ENCODE assay signal across 9 cellular contexts in the genomic region with DNA sequence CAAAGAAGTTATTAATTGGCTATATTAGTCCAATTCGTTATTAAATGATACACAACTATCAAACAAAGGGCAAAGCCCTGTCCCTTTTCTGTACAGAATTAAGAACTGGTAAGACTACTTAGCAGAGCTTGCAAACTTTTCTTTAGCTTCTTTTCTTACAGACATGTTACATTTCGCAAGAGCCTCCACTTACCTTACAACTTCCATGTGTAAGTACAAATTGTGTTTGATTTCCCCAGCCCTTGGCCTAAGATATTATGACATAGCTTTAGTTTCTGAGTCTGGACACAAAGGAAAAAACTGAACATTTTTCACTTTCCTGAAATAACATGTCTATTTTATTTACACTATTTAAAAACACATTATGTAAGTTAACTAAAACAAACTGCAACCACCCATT. TPM values are rescaled to one million over a fixed set of nuclear protein-coding genes. Genes with fewer than 3 reads are reported as not detected.
DNase-seq lines count a peak whose midpoint lies in the region; FAIRE-seq and TF ChIP-seq lines count a peak whose summit lies in the region.
"Had no signal": no experiment of that assay in that cellular context is flagged by ENCODE, and none has a peak within 500 bp of the region (broad histone marks: within the 10 kb centered on the region; RNA-seq: fewer than 3 reads in every experiment).

No MANE protein-coding gene starts in this region.

- H3K4me3 Mint-ChIP-seq in activated CD4-positive, alpha-beta T cell treated with anti-CD3 and anti-CD28 coated beads, Interleukin-2, amount 10 ng/mL, durations not matched to agents 7 days and 5 days: peak overlapping the region; percentile 100

- H3K9me3 ChIP-seq in liver (ENCODE audit: control insufficient read depth in 4 of 4, low read length in 3 of 4) (no peaks in the 10 kb centered on the region), thymus (ENCODE audit: control insufficient read depth) (no peaks in the 10 kb centered on the region)

- TF ChIP-seq CTCF in liver (IDR thresholded peaks at IDR 0.05; ENCODE audit: low read depth, low read length, missing input control): no peak

- H3K36me3 Mint-ChIP-seq in activated CD4-positive, alpha-beta T cell treated with anti-CD3 and anti-CD28 coated beads, Interleukin-2, amount 10 ng/mL, durations not matched to agents 7 days and 5 days (ENCODE audit: low read depth): peaks cover 8% of the 10 kb centered on the region

- H3K27me3 ChIP-seq in liver (ENCODE audit: control insufficient read depth in 4 of 4, insufficient read depth in 4 of 4, low read length in 3 of 4) (no peaks in the 10 kb centered on the region), thymus (ENCODE audit: control insufficient read depth, insufficient read depth) (no peaks in the 10 kb centered on the region)

- 18% methylated on average over 2 of the region's 2 CpGs for WGBS in liver
- 89% methylated on average over 2 of the region's 2 CpGs for WGBS in thymus

- POLR2A ChIA-PET in activated CD4-positive, alpha-beta T cell treated with anti-CD3 and anti-CD28 coated beads, Interleukin-2, amount 10 ng/mL, durations not matched to agents 7 days and 5 days (lab: Charles Lee): no interaction called here

- CTCF ChIA-PET in activated CD4-positive, alpha-beta T cell treated with anti-CD3 and anti-CD28 coated beads, Interleukin-2, amount 10 ng/mL, durations not matched to agents 7 days and 5 days (lab: Charles Lee): interaction anchor here (0.9 to 3.0 kb wide), 2 partner anchors 13 to 52 kb away, joined by 3 to 22 read pairs; a partner anchor contains a TSS

- no peak for FAIRE-seq in urothelium cell line (lab: Jason Lieb, UNC)

- DNase-seq in activated CD4-positive, alpha-beta T cell treated with anti-CD3 and anti-CD28 coated beads, Interleukin-2, amount 10 ng/mL, durations not matched to agents 7 days and 5 days: no peak
- no peak for DNase-seq in activated CD4-positive, alpha-beta T cell treated with anti-CD3 and anti-CD28 coated beads for 1 hour
- DNase-seq in amniotic epithelial cell (ENCODE audit: low read depth) (peak; percentile 67), urothelium cell line (ENCODE audit: low spot score) (no peak), NCI-H1436 treated with DMSO at 0.1 percent for 48 hours (lab: John Stamatoyannopoulos, UW) (no peak), epidermal melanocyte (ENCODE audit: insufficient read length, low spot score) (no peak)
- DNase-seq: DMS79 had no signal

- peak overlapping the region; percentile 96 to 98 for H3K9ac ChIP-seq in liver (ENCODE audit: low read depth in 1 of 2, low read length in 2 of 2)

- H3K27me3 Mint-ChIP-seq in activated CD4-positive, alpha-beta T cell treated with anti-CD3 and anti-CD28 coated beads, Interleukin-2, amount 10 ng/mL, durations not matched to agents 7 days and 5 days: no peaks in the 10 kb centered on the region

- H3K4me3 ChIP-seq in liver (ENCODE audit: low read depth in 1 of 3, low read length in 3 of 3) (peak overlapping the region; percentile 64 to 97 (median 90)), thymus (ENCODE audit: low read length) (peak overlapping the region; percentile 4)

- no peaks in the 10 kb centered on the region for H3K36me3 ChIP-seq in liver (ENCODE audit: control insufficient read depth in 4 of 4, insufficient read depth in 3 of 4, low read depth in 1 of 4, low read length in 3 of 4)
- no peaks in the 10 kb centered on the region for H3K36me3 ChIP-seq in thymus (ENCODE audit: control insufficient read depth, insufficient read depth)

- peaks cover 47% of the 10 kb centered on the region for H3K4me1 Mint-ChIP-seq in activated CD4-positive, alpha-beta T cell treated with anti-CD3 and anti-CD28 coated beads, Interleukin-2, amount 10 ng/mL, durations not matched to agents 7 days and 5 days

- no peaks in the 10 kb centered on the region for H3K9me3 Mint-ChIP-seq in activated CD4-positive, alpha-beta T cell treated with anti-CD3 and anti-CD28 coated beads, Interleukin-2, amount 10 ng/mL, durations not matched to agents 7 days and 5 days

- H3K27ac Mint-ChIP-seq in activated CD4-positive, alpha-beta T cell treated with anti-CD3 and anti-CD28 coated beads, Interleukin-2, amount 10 ng/mL, durations not matched to agents 7 days and 5 days: no peak overlapping the region

- H3K4me1 ChIP-seq in liver (ENCODE audit: control insufficient read depth in 4 of 4, insufficient read depth in 4 of 4, low read length in 3 of 4) (peaks cover 3 to 40% (median 31%) of the 10 kb centered on the region in 4 donors), thymus (ENCODE audit: control insufficient read depth, insufficient read depth, low read length) (peaks cover 13% of the 10 kb centered on the region)

- TF ChIP-seq RAD21 in liver (IDR thresholded peaks at IDR 0.05): no peak

- peak overlapping the region; percentile 88 to 94 for H3K27ac ChIP-seq in liver (ENCODE audit: low read depth in 1 of 2, low read length in 2 of 2)
- no peak overlapping the region for H3K27ac ChIP-seq in thymus (ENCODE audit: low read depth)

TF ChIP-seq in liver, 16 proteins besides CTCF, POLR2A, EP300 and RAD21:
- TF ChIP-seq HNF4G (IDR thresholded peaks at IDR 0.05): no peak
- TF ChIP-seq EGR1 (IDR thresholded peaks at IDR 0.05; ENCODE audit: low read depth in 2 of 2): no peak
- no peak for TF ChIP-seq FOXA2 (IDR thresholded peaks at IDR 0.05)
- no peak for TF ChIP-seq YY1 (IDR thresholded peaks at IDR 0.05)
- no peak for TF ChIP-seq JUND (IDR thresholded peaks at IDR 0.05)
- TF ChIP-seq GABPA (IDR thresholded peaks at IDR 0.05 in 1 of 2, conservative IDR thresholded peaks at IDR 0.05 in 1 of 2): no peak
- TF ChIP-seq, protein P1, sequence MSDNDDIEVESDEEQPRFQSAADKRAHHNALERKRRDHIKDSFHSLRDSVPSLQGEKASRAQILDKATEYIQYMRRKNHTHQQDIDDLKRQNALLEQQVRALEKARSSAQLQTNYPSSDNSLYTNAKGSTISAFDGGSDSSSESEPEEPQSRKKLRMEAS (IDR thresholded peaks at IDR 0.05): no peak
- TF ChIP-seq FOXA1 (IDR thresholded peaks at IDR 0.05): no peak
- TF ChIP-seq NR2F2 (IDR thresholded peaks at IDR 0.05): no peak
- TF ChIP-seq RXRA (IDR thresholded peaks at IDR 0.05): no peak
- TF ChIP-seq TAF1 (conservative IDR thresholded peaks at IDR 0.05): no peak
- TF ChIP-seq, protein P2, sequence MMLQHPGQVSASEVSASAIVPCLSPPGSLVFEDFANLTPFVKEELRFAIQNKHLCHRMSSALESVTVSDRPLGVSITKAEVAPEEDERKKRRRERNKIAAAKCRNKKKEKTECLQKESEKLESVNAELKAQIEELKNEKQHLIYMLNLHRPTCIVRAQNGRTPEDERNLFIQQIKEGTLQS (IDR thresholded peaks at IDR 0.05): no peak
- no peak for TF ChIP-seq SP1 (IDR thresholded peaks at IDR 0.05)
TF ChIP-seq in liver: peak in this region for 0.

RNA-seq across cellular contexts. Expression of a gene that starts 1.7 kb away (rescaled TPM):
- 10 to 100 TPM; 28.6 to 43.0 TPM for total RNA-seq in activated CD4-positive, alpha-beta T cell treated with anti-CD3 and anti-CD28 coated beads, Interleukin-2, amount 10 ng/mL, durations not matched to agents 7 days and 5 days
- 10 to 100 TPM in 1 of 2 donors, 1 to 10 TPM in 1; 5.3 to 14.5 TPM for total RNA-seq in liver
- polyA plus RNA-seq in liver (10 to 100 TPM in 1 of 2 donors, 1 to 10 TPM in 1; 5.6 to 14.1 TPM), thymus (15.8 TPM)

RNA-seq across cellular contexts. Expression of a gene that starts 51.4 kb away (rescaled TPM):
- total RNA-seq in activated CD4-positive, alpha-beta T cell treated with anti-CD3 and anti-CD28 coated beads, Interleukin-2, amount 10 ng/mL, durations not matched to agents 7 days and 5 days: 100 to 1,000 TPM; 298 to 356 TPM
- total RNA-seq in liver: 100 to 1,000 TPM in 1 of 2 donors, 10 to 100 TPM in 1; 57.0 to 110 TPM
- polyA plus RNA-seq in liver (100 to 1,000 TPM; 231 to 294 TPM), thymus (335 TPM)
